ENCODE assay signal across 8 cellular contexts in genomic region chr2:37377187-37377532, GRCh38. TPM values are rescaled to one million over a fixed set of nuclear protein-coding genes. Genes with fewer than 3 reads are reported as not detected.
DNase-seq lines count a peak whose midpoint lies in the region; TF ChIP-seq lines count a peak whose summit lies in the region.

No MANE protein-coding gene starts in this region.

- no peak for TF ChIP-seq POLR2A in transverse colon (IDR thresholded peaks at IDR 0.05)

- H3K27ac ChIP-seq in transverse colon = peak overlapping the region; percentile 34 to 81 (median 68)

- H3K27me3 Mint-ChIP-seq in activated naive CD4-positive, alpha-beta T cell treated with anti-CD3 and anti-CD28 coated beads, Interleukin-2, amount 50 U/mL, for 24 hours = peaks cover 12% of the 10 kb centered on the region

- no peaks in the 10 kb centered on the region for H3K9me3 Mint-ChIP-seq in activated naive CD4-positive, alpha-beta T cell treated with anti-CD3 and anti-CD28 coated beads, Interleukin-2, amount 50 U/mL, for 24 hours

- H3K9me3 ChIP-seq in transverse colon = no peaks in the 10 kb centered on the region

- intact Hi-C loops in transverse colon (cut with DNase I; ENCODE audit: low total_unique reads) = no loop called here

- WGBS in transverse colon (ENCODE audit: low coverage in 1 of 2), 2 donors = 13 to 27% methylated on average over 3 of the region's 3 CpGs

- H3K4me1 Mint-ChIP-seq in activated naive CD4-positive, alpha-beta T cell treated with anti-CD3 and anti-CD28 coated beads, Interleukin-2, amount 50 U/mL, for 24 hours = peaks cover 37% of the 10 kb centered on the region

- peaks cover 0 to 18% (median 4%) of the 10 kb centered on the region in 4 donors for H3K4me1 ChIP-seq in transverse colon

- peak; percentile 67 for TF ChIP-seq EP300 in transverse colon (IDR thresholded peaks at IDR 0.05; ENCODE audit: low read depth)

- in situ Hi-C loops in KBM-7 (cut with MboI; ENCODE audit: low pct_unique_long_range_greater_than_20kb, low sequenced_read_pairs) (no loop called here), transverse colon (cut with MboI; ENCODE audit: low pct_ligation_motif_present in 1 of 4, low pct_unique_long_range_greater_than_20kb in 1 of 4, low sequenced_read_pairs in 3 of 4) (loop anchor here in 1 of 4 donors (25.0 kb wide), 1 partner anchor 885 kb away; no protein-coding TSS in a partner anchor)

- H3K27ac Mint-ChIP-seq in activated naive CD4-positive, alpha-beta T cell treated with anti-CD3 and anti-CD28 coated beads, Interleukin-2, amount 50 U/mL, for 24 hours = peak overlapping the region; percentile 91

- H3K36me3 ChIP-seq in transverse colon = no peaks in the 10 kb centered on the region

- TF ChIP-seq CTCF in cardiac fibroblast (IDR thresholded peaks at IDR 0.05; ENCODE audit: low read depth, low read length) (no peak), transverse colon (IDR thresholded peaks at IDR 0.05) (no peak)

- H3K4me3 Mint-ChIP-seq in activated naive CD4-positive, alpha-beta T cell treated with anti-CD3 and anti-CD28 coated beads, Interleukin-2, amount 50 U/mL, for 24 hours = peak overlapping the region; percentile 77

- no peaks in the 10 kb centered on the region for H3K36me3 Mint-ChIP-seq in activated naive CD4-positive, alpha-beta T cell treated with anti-CD3 and anti-CD28 coated beads, Interleukin-2, amount 50 U/mL, for 24 hours

- no peak for DNase-seq in activated naive CD4-positive, alpha-beta T cell treated with anti-CD3 and anti-CD28 coated beads, Interleukin-2, amount 50 U/mL, for 16 hours
- DNase-seq in KBM-7 = peak; percentile 19
- peak; percentile 57 to 68 for DNase-seq in cardiac fibroblast (ENCODE audit: low read depth in 2 of 2)
- DNase-seq in transverse colon = no peak
- DNase-seq in germinal center (ENCODE audit: low spot score) = no peak
- DNase-seq in cerebellum (ENCODE audit: low spot score) = no peak
- no peak for DNase-seq in amniotic stem cell (lab: John Stamatoyannopoulos, UW)

- H3K27me3 ChIP-seq in transverse colon = no peaks in the 10 kb centered on the region

- H3K4me3 ChIP-seq in cardiac fibroblast (replicated peaks in 1 of 2; ENCODE audit: low read depth in 2 of 2, low read length in 2 of 2) (no peak overlapping the region), transverse colon (no peak overlapping the region)

RNA-seq across cellular contexts. Expression of gene QPCT, which starts 32.7 kb away (rescaled TPM):
- total RNA-seq in transverse colon (10 to 100 TPM in 3 of 4 donors, 1 to 10 TPM in 1; 1.6 to 34.4 (median 14.3) TPM), cerebellum (16.5 TPM)

RNA-seq across cellular contexts. Expression of gene PRKD3, which starts 52.5 kb away (rescaled TPM):
- total RNA-seq in transverse colon (10 to 100 TPM in 3 of 4 donors, 1 to 10 TPM in 1; 2.6 to 83.8 (median 28.6) TPM), cerebellum (51.0 TPM)

Comparison
In these comparisons a context has a peak if more than half of its experiments do, and no peak if none do; other contexts are left out.
1. DNase-seq: peak in KBM-7 (single experiment) and cardiac fibroblast (2 of 2); none in activated naive CD4-positive, alpha-beta T cell treated with anti-CD3 and anti-CD28 coated beads, Interleukin-2, amount 50 U/mL, for 16 hours (single experiment), transverse colon (single experiment), germinal center (single experiment), cerebellum (single experiment) and amniotic stem cell (single experiment).